ENCODE assay signal across 17 cellular contexts in genomic region chr3:25481402-25481801, GRCh38. TPM values are rescaled to one million over a fixed set of nuclear protein-coding genes. Genes with fewer than 3 reads are reported as not detected.
A peak's percentile ranks its signal among the peaks of the same experiment; 100 is the strongest.
DNase-seq lines count a peak whose midpoint lies in the region; ATAC-seq and TF ChIP-seq lines count a peak whose summit lies in the region.
"Had no signal": no experiment of that assay in that cellular context is flagged by ENCODE, and none has a peak within 500 bp of the region (broad histone marks: within the 10 kb centered on the region; RNA-seq: fewer than 3 reads in every experiment).

No MANE protein-coding gene starts in this region.

- no peaks in the 10 kb centered on the region for H3K36me3 Mint-ChIP-seq in GM23338 (ENCODE audit: low read depth)
- no peaks in the 10 kb centered on the region for H3K36me3 Mint-ChIP-seq in H9 (ENCODE audit: insufficient read depth in 1 of 3, low read depth in 3 of 3)
- H3K36me3 Mint-ChIP-seq: CD8-positive, alpha-beta memory T cell had no signal

- H3K27ac ChIP-seq in GM23338 (ENCODE audit: low read depth) (no peak overlapping the region), brain microvascular endothelial cell (peak overlapping the region; percentile 91), left ventricle myocardium inferior (replicated peaks) (peak overlapping the region; percentile 68), osteoblast (ENCODE audit: low read depth, low read length) (no peak overlapping the region), H9 (ENCODE audit: insufficient read length, low read depth, low read length) (no peak overlapping the region)
- H3K27ac ChIP-seq: BLaER1 treated with 17β-estradiol and CSF1 and Interleukin-3, amounts not matched to agents 10 nM and 100 nM had no signal

- H4K20me1 ChIP-seq in GM23338 (replicated peaks; ENCODE audit: insufficient read depth) = no peaks in the 10 kb centered on the region
- no peaks in the 10 kb centered on the region for H4K20me1 ChIP-seq in osteoblast (ENCODE audit: insufficient read depth, low read length)
- H4K20me1 ChIP-seq in H9 (ENCODE audit: control insufficient read depth, insufficient read depth, insufficient read length) = no peaks in the 10 kb centered on the region
- H4K20me1 ChIP-seq: BLaER1 treated with 17β-estradiol and CSF1 and Interleukin-3, amounts not matched to agents 10 nM and 100 nM had no signal

- peaks cover 2% of the 10 kb centered on the region for H3K27me3 Mint-ChIP-seq in GM23338 (ENCODE audit: insufficient read depth, low read depth, poor library complexity)
- no peaks in the 10 kb centered on the region for H3K27me3 Mint-ChIP-seq in H9 (ENCODE audit: low read depth)
- H3K27me3 Mint-ChIP-seq: CD8-positive, alpha-beta memory T cell had no signal

- no peak overlapping the region for H3T11ph ChIP-seq in H9 (ENCODE audit: low read length)

- H3K36me3 ChIP-seq in GM23338 (ENCODE audit: insufficient read depth) = no peaks in the 10 kb centered on the region
- H3K36me3 ChIP-seq in brain microvascular endothelial cell (replicated peaks) = no peaks in the 10 kb centered on the region
- no peaks in the 10 kb centered on the region for H3K36me3 ChIP-seq in left ventricle myocardium inferior
- H3K36me3 ChIP-seq in osteoblast (ENCODE audit: insufficient read depth, low read length) = no peaks in the 10 kb centered on the region
- H3K36me3 ChIP-seq: BLaER1 treated with 17β-estradiol and CSF1 and Interleukin-3, amounts not matched to agents 10 nM and 100 nM had no signal

- H3K4me3 ChIP-seq in GM23338 (no peak overlapping the region), brain microvascular endothelial cell (ENCODE audit: low read depth, low read length) (no peak overlapping the region), left ventricle myocardium inferior (no peak overlapping the region), osteoblast (ENCODE audit: insufficient read depth, low read length) (no peak overlapping the region)
- H3K4me3 ChIP-seq: BLaER1 treated with 17β-estradiol and CSF1 and Interleukin-3, amounts not matched to agents 10 nM and 100 nM had no signal

- intact Hi-C loops in left ventricle myocardium inferior (cut with micrococcal nuclease) = no loop called here

- no peak for TF ChIP-seq POLR2A in GM18505 (IDR thresholded peaks at IDR 0.05; ENCODE audit: borderline replicate concordance, extremely low read depth, insufficient read depth, insufficient read length)

- H2BK5ac ChIP-seq in H9 (ENCODE audit: insufficient read length, low read length) = no peak overlapping the region

- H3K4me3 Mint-ChIP-seq in GM23338 = no peak overlapping the region
- no peak overlapping the region for H3K4me3 Mint-ChIP-seq in H9
- H3K4me3 Mint-ChIP-seq: CD8-positive, alpha-beta memory T cell had no signal

- H2AFZ ChIP-seq in GM23338 (peak overlapping the region; percentile 21; the same call in 1 of the 2 replicates), osteoblast (ENCODE audit: low read length) (no peak overlapping the region), H9 (ENCODE audit: low read length) (no peak overlapping the region)

- no peak overlapping the region for H2BK120ac ChIP-seq in H9 (ENCODE audit: low read depth, low read length, poor library complexity, severe bottlenecking)

- H3K27me3 ChIP-seq in GM23338 (ENCODE audit: insufficient read depth) (no peaks in the 10 kb centered on the region), brain microvascular endothelial cell (replicated peaks) (no peaks in the 10 kb centered on the region), left ventricle myocardium inferior (ENCODE audit: low read depth) (no peaks in the 10 kb centered on the region), osteoblast (ENCODE audit: insufficient read depth, low read length) (no peaks in the 10 kb centered on the region), H9 (ENCODE audit: insufficient read depth, low read length) (no peaks in the 10 kb centered on the region)
- H3K27me3 ChIP-seq: BLaER1 treated with 17β-estradiol and CSF1 and Interleukin-3, amounts not matched to agents 10 nM and 100 nM had no signal

- H3K9me2 ChIP-seq in GM23338 (ENCODE audit: insufficient read depth) = no peaks in the 10 kb centered on the region

- no peaks in the 10 kb centered on the region for H3F3A ChIP-seq in GM23338 (replicated peaks; ENCODE audit: low read depth)

- DNase-seq in GM23338 (ENCODE audit: low spot score) = no peak
- no peak for DNase-seq in brain microvascular endothelial cell
- DNase-seq in left ventricle myocardium inferior = no peak
- no peak for DNase-seq in osteoblast (ENCODE audit: insufficient read length, low spot score, missing footprints)
- DNase-seq in MV-4-11 (lab: John Stamatoyannopoulos, UW) = no peak
- DNase-seq in epidermal melanocyte (ENCODE audit: insufficient read length, low spot score) = no peak
- no peak for DNase-seq in H9
- DNase-seq: CD8-positive, alpha-beta memory T cell; DND-41; GOT3; NCI-H1092; NCI-H1694; NCI-H2227 treated with DMSO at 0.1 percent for 48 hours; SIG-M5 had no signal

- H3K4ac ChIP-seq in H9 (ENCODE audit: low read depth, low read length) = no peak overlapping the region

- H3K14ac ChIP-seq in H9 (ENCODE audit: insufficient read depth, low read length) = no peak overlapping the region

- no peak overlapping the region for H3K18ac ChIP-seq in H9 (ENCODE audit: insufficient read length, low read depth, low read length)

- H2AK5ac ChIP-seq in H9 (ENCODE audit: insufficient read length, low read length) = no peak overlapping the region

- ATAC-seq in GM23338 = no peak
- ATAC-seq in GM18505 (IDR thresholded peaks at IDR 0.05; ENCODE audit: unreplicated experiment) = no peak

- in situ Hi-C loops in brain microvascular endothelial cell (cut with HindIII; ENCODE audit: low pct_ligation_motif_present, low sequenced_read_pairs) = no loop called here

- no peak overlapping the region for H2BK15ac ChIP-seq in H9 (ENCODE audit: low read depth, low read length)

- no peaks in the 10 kb centered on the region for H3K79me2 ChIP-seq in GM23338 (replicated peaks; ENCODE audit: insufficient read depth)
- no peaks in the 10 kb centered on the region for H3K79me2 ChIP-seq in osteoblast (ENCODE audit: insufficient read depth, low read length)
- no peaks in the 10 kb centered on the region for H3K79me2 ChIP-seq in H9 (ENCODE audit: insufficient read depth, low read length)

- H3K79me1 ChIP-seq in H9 (ENCODE audit: insufficient read depth, low read depth, low read length, poor library complexity, severe bottlenecking) = no peaks in the 10 kb centered on the region

- H2BK20ac ChIP-seq in H9 (ENCODE audit: low read depth, low read length, poor library complexity, severe bottlenecking) = no peak overlapping the region

- H3K56ac ChIP-seq in H9 (ENCODE audit: insufficient read length, low read depth, low read length) = no peak overlapping the region

- no peak overlapping the region for H2BK12ac ChIP-seq in H9 (ENCODE audit: insufficient read length, low read depth, low read length)

- no peak overlapping the region for H4K91ac ChIP-seq in H9 (ENCODE audit: insufficient read length, low read depth, low read length)

- H3K9me3 Mint-ChIP-seq in GM23338 = no peaks in the 10 kb centered on the region
- H3K9me3 Mint-ChIP-seq in H9 = no peaks in the 10 kb centered on the region; a peak in 1 of 5 replicates

- H3K9ac ChIP-seq in H9 (ENCODE audit: extremely low read depth, insufficient read length, low read length) = no peak overlapping the region
- H3K9ac ChIP-seq: BLaER1 treated with 17β-estradiol and CSF1 and Interleukin-3, amounts not matched to agents 10 nM and 100 nM had no signal

- H3K23me2 ChIP-seq in H9 (ENCODE audit: insufficient read length, low read depth, low read length, poor library complexity, severe bottlenecking) = no peaks in the 10 kb centered on the region

- peaks cover 5% of the 10 kb centered on the region; the same call in 2 of the 3 replicates for H3K4me1 Mint-ChIP-seq in GM23338
- peaks cover 3 to 5% of the 10 kb centered on the region in 2 experiments; a peak in 1 of 4 replicates for H3K4me1 Mint-ChIP-seq in H9
- H3K4me1 Mint-ChIP-seq: CD8-positive, alpha-beta memory T cell had no signal

- H3K4me2 ChIP-seq in GM23338 (no peak overlapping the region), osteoblast (ENCODE audit: insufficient read depth, low read length) (peak overlapping the region; percentile 21), H9 (ENCODE audit: insufficient read depth, insufficient read length, low read length) (no peak overlapping the region)
- H3K4me2 ChIP-seq: BLaER1 treated with 17β-estradiol and CSF1 and Interleukin-3, amounts not matched to agents 10 nM and 100 nM had no signal

- no peak overlapping the region for H4K8ac ChIP-seq in H9 (replicated peaks; ENCODE audit: insufficient read length, low read depth, low read length)

- H4K5ac ChIP-seq in H9 (ENCODE audit: insufficient read length, low read depth, low read length) = no peak overlapping the region

- no peak for TF ChIP-seq CTCF in GM23338 (conservative IDR thresholded peaks at IDR 0.05; ENCODE audit: low read depth in 2 of 2)
- TF ChIP-seq CTCF in brain microvascular endothelial cell (IDR thresholded peaks at IDR 0.05; ENCODE audit: low read depth, low read length, missing control alignments) = no peak
- TF ChIP-seq CTCF in left ventricle myocardium inferior (IDR thresholded peaks at IDR 0.05; ENCODE audit: borderline replicate concordance) = no peak
- no peak for TF ChIP-seq CTCF in osteoblast (IDR thresholded peaks at IDR 0.05; ENCODE audit: extremely low read depth, low read depth, low read length)
- no peak for TF ChIP-seq CTCF in H9 (conservative IDR thresholded peaks at IDR 0.05)

- H3K23ac ChIP-seq in H9 (ENCODE audit: insufficient read length, low read depth, low read length) = no peak overlapping the region

- H3K27ac Mint-ChIP-seq in GM23338 = no peak overlapping the region
- no peak overlapping the region for H3K27ac Mint-ChIP-seq in H9
- H3K27ac Mint-ChIP-seq: CD8-positive, alpha-beta memory T cell had no signal

- no CpG with 5 or more reads among the region's 1 CpG for WGBS in H9 (ENCODE audit: extremely low coverage, insufficient read length, low lambda C conversion rate)

- H3K9me3 ChIP-seq in left ventricle myocardium inferior (replicated peaks) = no peaks in the 10 kb centered on the region
- H3K9me3 ChIP-seq in osteoblast (ENCODE audit: low read depth, low read length) = no peaks in the 10 kb centered on the region
- H3K9me3 ChIP-seq in H9 (ENCODE audit: control insufficient read depth, low read depth, low read length) = no peaks in the 10 kb centered on the region
- H3K9me3 ChIP-seq: BLaER1 treated with 17β-estradiol and CSF1 and Interleukin-3, amounts not matched to agents 10 nM and 100 nM had no signal

- H3K4me1 ChIP-seq in GM23338 (ENCODE audit: insufficient read depth) = no peaks in the 10 kb centered on the region; the same call in 1 of the 2 replicates
- peaks cover 100% of the 10 kb centered on the region for H3K4me1 ChIP-seq in left ventricle myocardium inferior
- peaks cover 29% of the 10 kb centered on the region for H3K4me1 ChIP-seq in osteoblast (ENCODE audit: insufficient read depth, low read length)
- H3K4me1 ChIP-seq in H9 (ENCODE audit: insufficient read depth, low read length) = no peaks in the 10 kb centered on the region

RNA-seq across cellular contexts. Expression of gene RARB, which starts 53.3 kb away (rescaled TPM):
- 0.14 and 0.39 TPM in 2 replicates for total RNA-seq in GM23338 (2014; rRNA removed; shearing (Covaris generic))
- 0.30 and 0.42 TPM in 2 replicates for polyA plus RNA-seq in GM23338 (2016; fragmentation: Nextera tagmentation; extraction: Ambion mirVana)
- total RNA-seq in left ventricle myocardium inferior (15.6 TPM), osteoblast (4.1 and 7.6 TPM in 2 replicates), H9 (2021) (0.22 and 0.29 TPM in 2 replicates)
- total RNA-seq: CD8-positive, alpha-beta memory T cell; MCF 10A had no signal
- polyA plus RNA-seq: CD8-positive, alpha-beta memory T cell had no signal

Comparison
In these comparisons a context has a peak if more than half of its experiments do, and no peak if none do; other contexts are left out.
1. H3K27ac ChIP-seq: peak in brain microvascular endothelial cell (single experiment) and left ventricle myocardium inferior (single experiment); none in GM23338 (single experiment), osteoblast (single experiment) and H9 (single experiment).